8 cellular contexts compared by ENCODE assay signal in genomic region chr5:67094476-67095300, GRCh38.
A peak's percentile ranks its signal among the peaks of the same experiment; 100 is the strongest.
DNase-seq lines count a peak whose midpoint lies in the region; ATAC-seq, FAIRE-seq and TF ChIP-seq lines count a peak whose summit lies in the region.

No MANE protein-coding gene starts in this region.

- intact Hi-C loops in testis (cut with DNase I; ENCODE audit: low total_unique reads), result no loop called here

- no peak for TF ChIP-seq CTCF in testis (IDR thresholded peaks at IDR 0.05)

- H3K9ac ChIP-seq in duodenal mucosa (ENCODE audit: low read depth in 1 of 2, low read length in 2 of 2), result no peak overlapping the region

- peaks cover 17 to 35% of the 10 kb centered on the region in 2 donors for H3K4me1 ChIP-seq in duodenal mucosa (ENCODE audit: control insufficient read depth in 1 of 2, insufficient read depth in 2 of 2, low read length in 2 of 2)
- H3K4me1 ChIP-seq in testis, result peaks cover 17% of the 10 kb centered on the region

- H3K4me3 ChIP-seq in duodenal mucosa (ENCODE audit: low read depth in 1 of 2, low read length in 2 of 2) (no peak overlapping the region), testis (no peak overlapping the region)

- H3K27me3 ChIP-seq in duodenal mucosa (ENCODE audit: control insufficient read depth in 1 of 2, insufficient read depth in 2 of 2, low read length in 2 of 2), result no peaks in the 10 kb centered on the region
- no peaks in the 10 kb centered on the region for H3K27me3 ChIP-seq in testis

- no peaks in the 10 kb centered on the region for H3K9me3 ChIP-seq in duodenal mucosa (ENCODE audit: control insufficient read depth in 1 of 2, low read length in 2 of 2)
- H3K9me3 ChIP-seq in testis, result no peaks in the 10 kb centered on the region

- TF ChIP-seq POLR2A in GM12891 (IDR thresholded peaks at IDR 0.05; ENCODE audit: low read depth, low read length) (no peak), testis (IDR thresholded peaks at IDR 0.05) (no peak)

- FAIRE-seq in GM12891 (lab: Jason Lieb, UNC), result no peak

- ATAC-seq in left lobe of liver, result peak; percentile 48

- WGBS in testis, 2 donors, result 52 to 60% methylated on average over 4 of the region's 4 CpGs

- peak overlapping the region; percentile 28 for H3K27ac ChIP-seq in duodenal mucosa (ENCODE audit: low read depth, low read length)
- H3K27ac ChIP-seq in testis, result peak overlapping the region in 1 of 2 donors; percentile 55

- DNase-seq in LHCN-M2 (ENCODE audit: low read depth), result peak; percentile 82
- no peak for DNase-seq in left lobe of liver (ENCODE audit: low spot score)
- DNase-seq in stromal cell of bone marrow (ENCODE audit: low read depth), result peak; percentile 35
- DNase-seq in NK-92 (lab: John Stamatoyannopoulos, UW; ENCODE audit: unreplicated experiment), result no peak
- DNase-seq in D341Med (ENCODE audit: low spot score), result no peak
- no peak for DNase-seq in GM12891 (ENCODE audit: insufficient read length, low spot score)
- DNase-seq in testis, result no peak

- H3K36me3 ChIP-seq in duodenal mucosa (ENCODE audit: control insufficient read depth in 1 of 2, insufficient read depth in 2 of 2, low read length in 2 of 2) (peaks cover 0 to 5% of the 10 kb centered on the region in 2 donors), testis (ENCODE audit: low read depth, missing control alignments) (no peaks in the 10 kb centered on the region)

TF ChIP-seq in GM12891, 5 proteins besides CTCF, POLR2A, EP300 and RAD21:
- TF ChIP-seq POU2F2 (IDR thresholded peaks at IDR 0.05; ENCODE audit: low read depth, low read length) (no peak), SPI1 (IDR thresholded peaks at IDR 0.05; ENCODE audit: low read depth, low read length) (no peak), POLR2AphosphoS5 (IDR thresholded peaks at IDR 0.05; ENCODE audit: low read depth, low read length) (no peak), PAX5 (IDR thresholded peaks at IDR 0.05; ENCODE audit: insufficient read depth, low read length, severe bottlenecking) (no peak), TAF1 (IDR thresholded peaks at IDR 0.05; ENCODE audit: low read depth, low read length) (no peak)

Comparison
In these comparisons a context has a peak if more than half of its experiments do, and no peak if none do; other contexts are left out.
1. DNase-seq: peak in LHCN-M2 (single experiment) and stromal cell of bone marrow (single experiment); none in left lobe of liver (single experiment), NK-92 (single experiment), D341Med (single experiment), GM12891 (single experiment) and testis (single experiment).